In the genomic region with DNA sequence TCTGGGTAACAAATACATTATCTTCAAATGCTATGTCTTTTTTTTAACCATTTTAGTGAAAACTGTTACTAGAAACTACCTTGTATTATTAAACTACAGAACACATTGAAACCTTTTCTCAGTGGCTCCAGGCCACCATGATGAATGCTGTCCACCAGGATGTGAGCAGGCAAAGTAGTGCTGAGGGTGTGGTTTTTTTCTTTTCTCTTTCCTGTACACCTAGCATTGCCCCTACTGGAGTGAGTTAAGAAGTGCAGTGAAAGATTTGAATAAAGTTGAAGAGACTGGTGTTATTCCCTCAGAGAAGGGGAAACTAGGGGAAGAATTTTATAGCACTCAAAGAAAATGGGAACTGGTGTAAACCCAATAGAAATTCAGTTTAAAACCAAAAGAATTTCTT, we compare ENCODE assay signal across 8 cellular contexts.
A peak's percentile ranks its signal among the peaks of the same experiment; 100 is the strongest.
DNase-seq lines count a peak whose midpoint lies in the region; ATAC-seq, FAIRE-seq and TF ChIP-seq lines count a peak whose summit lies in the region.

No MANE protein-coding gene starts in this region.

- no peak overlapping the region for H3K9ac ChIP-seq in OCI-LY3 (ENCODE audit: low read length)

- no peaks in the 10 kb centered on the region for H3K27me3 Mint-ChIP-seq in MCF 10A (ENCODE audit: insufficient read depth, unreplicated experiment)

- no peaks in the 10 kb centered on the region for H4K20me1 ChIP-seq in OCI-LY3 (ENCODE audit: insufficient read depth, low read length)

- no peak for FAIRE-seq in urothelium cell line (lab: Jason Lieb, UNC)

- H3K36me3 ChIP-seq in breast epithelium, result no peaks in the 10 kb centered on the region
- no peaks in the 10 kb centered on the region for H3K36me3 ChIP-seq in OCI-LY3 (replicated peaks; ENCODE audit: low read depth, low read length)

- TF ChIP-seq CTCF in MCF 10A (IDR thresholded peaks at IDR 0.05; ENCODE audit: unreplicated experiment) (no peak), breast epithelium (IDR thresholded peaks at IDR 0.05) (no peak), OCI-LY3 (IDR thresholded peaks at IDR 0.05; ENCODE audit: low read depth, low read length) (peak; percentile 38), fibroblast of pulmonary artery (IDR thresholded peaks at IDR 0.05; ENCODE audit: low read length, missing control alignments) (peak; percentile 45)

- no peaks in the 10 kb centered on the region for H3K27me3 ChIP-seq in breast epithelium
- H3K27me3 ChIP-seq in OCI-LY3 (ENCODE audit: low read depth, low read length), result no peaks in the 10 kb centered on the region

- CTCF ChIA-PET in MCF 10A (lab: Yijun Ruan, JAX), result no interaction called here

- no peak overlapping the region for H3K4me2 ChIP-seq in OCI-LY3 (ENCODE audit: low read length)

- H3K9me3 ChIP-seq in breast epithelium (no peaks in the 10 kb centered on the region), OCI-LY3 (ENCODE audit: insufficient read depth, low read length) (no peaks in the 10 kb centered on the region)

- POLR2A ChIA-PET in MCF 10A (lab: Yijun Ruan, JAX), result interaction anchor here (0.7 kb wide), 1 partner anchor 259 kb away, joined by 3 read pairs; no protein-coding TSS in a partner anchor

- DNase-seq in MCF 10A (ENCODE audit: unreplicated experiment), result peak; percentile 6
- no peak for DNase-seq in breast epithelium (ENCODE audit: low spot score in 2 of 2)
- peak; percentile 26 for DNase-seq in fibroblast of pulmonary artery (ENCODE audit: low read depth)
- peak; percentile 55 for DNase-seq in urothelium cell line (ENCODE audit: low spot score)
- DNase-seq in effector CD8-positive, alpha-beta T cell (lab: John Stamatoyannopoulos, UW), result no peak

- H2AFZ ChIP-seq in OCI-LY3 (ENCODE audit: low read depth, low read length), result no peak overlapping the region

- H3K9me3 Mint-ChIP-seq in MCF 10A (ENCODE audit: unreplicated experiment), result no peaks in the 10 kb centered on the region

- H3K4me3 Mint-ChIP-seq in MCF 10A (ENCODE audit: unreplicated experiment), result no peak overlapping the region

- no peak for TF ChIP-seq POLR2A in breast epithelium (IDR thresholded peaks at IDR 0.05)

- H3K4me1 ChIP-seq in breast epithelium (no peaks in the 10 kb centered on the region), OCI-LY3 (ENCODE audit: low read length) (peaks cover 13% of the 10 kb centered on the region)

- H3K27ac Mint-ChIP-seq in MCF 10A (ENCODE audit: low read depth, unreplicated experiment), result no peak overlapping the region

- H3K4me1 Mint-ChIP-seq in MCF 10A (ENCODE audit: insufficient read depth, unreplicated experiment), result no peaks in the 10 kb centered on the region

- no TSS peak for BruUV-seq in MCF 10A (replicated peaks; lab: Mats Ljungman, UMichigan)

- intact Hi-C loops in MCF 10A (cut with micrococcal nuclease), result loop anchor here (10.0 kb wide), 1 partner anchor 107 kb away; no protein-coding TSS in a partner anchor
- intact Hi-C loops in breast epithelium (cut with DNase I; ENCODE audit: low total_unique reads), result no loop called here

- no peaks in the 10 kb centered on the region for H3K79me2 ChIP-seq in OCI-LY3 (ENCODE audit: low read length)

- ATAC-seq in GM18873 (IDR thresholded peaks at IDR 0.05; ENCODE audit: low FRiP score, unreplicated experiment) (no peak), GM21717 (IDR thresholded peaks at IDR 0.05; ENCODE audit: unreplicated experiment) (no peak)

- H3K27ac ChIP-seq in breast epithelium, result no peak overlapping the region
- no peak overlapping the region for H3K27ac ChIP-seq in OCI-LY3 (ENCODE audit: low read length)

- H3K36me3 Mint-ChIP-seq in MCF 10A (ENCODE audit: insufficient read depth, unreplicated experiment), result peaks cover 35% of the 10 kb centered on the region

- H3K4me3 ChIP-seq in breast epithelium, result no peak overlapping the region
- no peak overlapping the region for H3K4me3 ChIP-seq in OCI-LY3 (ENCODE audit: low read length)
- no peak overlapping the region for H3K4me3 ChIP-seq in fibroblast of pulmonary artery (replicated peaks; ENCODE audit: low read depth, low read length)

Comparison
In these comparisons a context has a peak if more than half of its experiments do, and no peak if none do; other contexts are left out.
1. DNase-seq: peak in MCF 10A (single experiment), fibroblast of pulmonary artery (single experiment) and urothelium cell line (single experiment); none in breast epithelium (0 of 2) and effector CD8-positive, alpha-beta T cell (single experiment).
2. CTCF ChIP-seq: peak in OCI-LY3 (single experiment) and fibroblast of pulmonary artery (single experiment); none in MCF 10A (single experiment) and breast epithelium (0 of 3).